10 cellular contexts compared by ENCODE assay signal in genomic region chr11:67410369-67410831, GRCh38. TPM values are rescaled to one million over a fixed set of nuclear protein-coding genes. Genes with fewer than 3 reads are reported as not detected.
DNase-seq lines count a peak whose midpoint lies in the region; ATAC-seq and TF ChIP-seq lines count a peak whose summit lies in the region.
"Had no signal": no experiment of that assay in that cellular context is flagged by ENCODE, and none has a peak within 500 bp of the region (broad histone marks: within the 10 kb centered on the region; RNA-seq: fewer than 3 reads in every experiment).

No MANE protein-coding gene starts in this region.

- no peaks in the 10 kb centered on the region for H3F3A ChIP-seq in OCI-LY1 (ENCODE audit: insufficient read depth, low read length)

- H2AFZ ChIP-seq in OCI-LY1 (ENCODE audit: low read length) = no peak overlapping the region

- no peak for TF ChIP-seq CTCF in OCI-LY1 (IDR thresholded peaks at IDR 0.05; ENCODE audit: low read length)
- TF ChIP-seq CTCF in dorsolateral prefrontal cortex (IDR thresholded peaks at IDR 0.05 in 54 of 56, conservative IDR thresholded peaks at IDR 0.05 in 2 of 56; ENCODE audit: low read depth in 1 of 56, partially characterized antibody in 56 of 56) = peak in 3 of 56 donors; percentile 8 to 22 (median 18)

- POLR2A ChIA-PET in HEK293T (lab: Yijun Ruan, JAX) = interaction anchor here (3.6 kb wide), 1 partner anchor 9 kb away, joined by 25 read pairs; the partner anchor contains the start of gene PPP1CA

- H3K36me3 ChIP-seq in OCI-LY1 (ENCODE audit: insufficient read depth, low read length) = peaks cover 22% of the 10 kb centered on the region; the same call in 1 of the 2 replicates
- H3K36me3 ChIP-seq: ascending aorta had no signal

- no peak overlapping the region for H3K9ac ChIP-seq in OCI-LY1 (ENCODE audit: low read length)

- H3K27me3 ChIP-seq in OCI-LY1 (ENCODE audit: insufficient read depth, low read length) (peaks cover 3% of the 10 kb centered on the region; the same call in 1 of the 2 replicates), dorsolateral prefrontal cortex (no peaks in the 10 kb centered on the region)
- H3K27me3 ChIP-seq: ascending aorta had no signal

- intact Hi-C loops in dorsolateral prefrontal cortex (cut with DNase I) = no loop called here

- CTCF ChIA-PET in HEK293T (lab: Yijun Ruan, JAX) = no interaction called here

- peaks cover 74% of the 10 kb centered on the region for H3K4me1 ChIP-seq in OCI-LY1 (ENCODE audit: insufficient read depth, low read length, severe bottlenecking)

- no peaks in the 10 kb centered on the region for H3K9me3 ChIP-seq in OCI-LY1 (ENCODE audit: low read length)
- H3K9me3 ChIP-seq: ascending aorta had no signal

- DNase-seq in COLO829 (ENCODE audit: low spot score) (peak; percentile 42), dorsolateral prefrontal cortex (peak in 9 of 10 donors; percentile 61 to 90 (median 84)), occipital lobe (lab: John Stamatoyannopoulos, UW) (peak; percentile 77), HEK293T (ENCODE audit: extremely low spot score) (no peak), 8988T (no peak)
- DNase-seq: glutamatergic neuron; stimulated activated CD4-positive, alpha-beta T cell treated with anti-CD3 and anti-CD28 coated beads, Interleukin-4, amount 100 ng/mL, for 1 hour had no signal

- H4K20me1 ChIP-seq in OCI-LY1 (ENCODE audit: insufficient read depth, low read length) = no peaks in the 10 kb centered on the region

- no peak overlapping the region; the same call in 1 of the 2 replicates for H3K4me2 ChIP-seq in OCI-LY1 (ENCODE audit: low read length)

- H3K27ac ChIP-seq in OCI-LY1 (ENCODE audit: low read depth, low read length, poor library complexity, severe bottlenecking) = peak overlapping the region; percentile 93
- peak overlapping the region; percentile 65 to 100 (median 98) for H3K27ac ChIP-seq in dorsolateral prefrontal cortex
- H3K27ac ChIP-seq: ascending aorta had no signal

- no peak for ATAC-seq in GM19452 (IDR thresholded peaks at IDR 0.05; ENCODE audit: unreplicated experiment)

- H3K4me3 ChIP-seq in OCI-LY1 (ENCODE audit: low read depth, low read length, poor library complexity, severe bottlenecking) = no peak overlapping the region
- H3K4me3 ChIP-seq in dorsolateral prefrontal cortex = peak overlapping the region in 5 of 59 donors; percentile 9 to 27 (median 14)
- H3K4me3 ChIP-seq: ascending aorta had no signal

- no peaks in the 10 kb centered on the region for H3K79me2 ChIP-seq in OCI-LY1 (ENCODE audit: insufficient read depth, low read length)

- no peaks in the 10 kb centered on the region for H3K9me2 ChIP-seq in OCI-LY1 (ENCODE audit: low read depth, low read length)

TF ChIP-seq in HEK293T, 16 proteins besides CTCF, POLR2A, EP300 and RAD21:
- TF ChIP-seq ARNT (IDR thresholded peaks at IDR 0.05) (no peak), BHLHE40 (IDR thresholded peaks at IDR 0.05; ENCODE audit: borderline replicate concordance) (no peak), NFRKB (IDR thresholded peaks at IDR 0.05) (no peak), PKNOX1 (IDR thresholded peaks at IDR 0.05) (no peak), LEF1 (IDR thresholded peaks at IDR 0.05; ENCODE audit: borderline replicate concordance) (no peak), ELF4 (IDR thresholded peaks at IDR 0.05) (no peak), FOXM1 (IDR thresholded peaks at IDR 0.05; ENCODE audit: borderline replicate concordance) (no peak), TARDBP (IDR thresholded peaks at IDR 0.05) (no peak), L3MBTL2 (conservative IDR thresholded peaks at IDR 0.05) (no peak)
TF ChIP-seq in HEK293T: peak in this region for 0.

RNA-seq across cellular contexts. Expression of gene CARNS1, which starts 5.1 kb away (rescaled TPM):
- 100 to 1,000 TPM in 61 of 120 experiments, 10 to 100 TPM in 59; 10.4 to 647 (median 104) TPM for total RNA-seq in dorsolateral prefrontal cortex
- total RNA-seq in occipital lobe = 0.16 TPM

RNA-seq across cellular contexts. Expression of gene TBC1D10C, which starts 6.5 kb away (rescaled TPM):
- total RNA-seq in dorsolateral prefrontal cortex = 1 to 10 TPM in 45 of 120 experiments, under 1 TPM in 67, not detected in 8; 0.11 to 3.6 (median 0.89) TPM
- total RNA-seq in occipital lobe = 0.16 TPM

RNA-seq across cellular contexts. Expression of gene PPP1CA, which starts 8.7 kb away (rescaled TPM):
- 10 to 100 TPM; 47.4 to 86.5 (median 66.9) TPM for total RNA-seq in dorsolateral prefrontal cortex
- 53.5 TPM for total RNA-seq in occipital lobe

RNA-seq across cellular contexts. Expression of gene RPS6KB2, which starts 17.9 kb away (rescaled TPM):
- total RNA-seq in dorsolateral prefrontal cortex (10 to 100 TPM; 13.4 to 47.4 (median 28.2) TPM), occipital lobe (13.1 TPM)

RNA-seq across cellular contexts. Expression of gene RAD9A, which starts 18.6 kb away (rescaled TPM):
- total RNA-seq in dorsolateral prefrontal cortex = 10 to 100 TPM; 15.9 to 52.4 (median 26.4) TPM
- 14.0 TPM for total RNA-seq in occipital lobe

Comparison
In these comparisons a context has a peak if more than half of its experiments do, and no peak if none do; other contexts are left out.
1. DNase-seq: peak in COLO829 (single experiment), dorsolateral prefrontal cortex (9 of 10) and occipital lobe (single experiment); none in HEK293T (single experiment) and 8988T (single experiment).